Comparison of ENCODE assay signal across 30 cellular contexts in the genomic region with DNA sequence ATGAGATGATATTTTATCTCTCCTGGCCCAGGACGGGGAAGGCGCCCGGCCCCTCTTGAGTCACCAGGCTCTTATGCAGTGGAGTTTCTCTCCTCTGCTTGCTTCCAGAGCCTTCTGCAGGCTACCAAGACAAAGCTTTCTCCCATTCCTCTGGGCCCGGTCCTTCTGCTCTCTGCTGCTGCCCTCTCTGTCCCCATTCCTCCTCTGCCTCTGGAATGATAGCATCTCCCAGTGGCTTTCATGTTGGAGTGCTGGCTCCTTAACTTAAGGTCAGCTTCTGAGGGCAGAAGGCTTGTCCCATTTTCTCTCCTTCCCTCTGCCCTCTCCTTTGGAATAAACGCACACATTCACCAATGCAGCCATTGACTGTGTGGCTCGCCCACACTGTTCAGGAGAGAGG.
DNase-seq lines count a peak whose midpoint lies in the region; ATAC-seq and TF ChIP-seq lines count a peak whose summit lies in the region.
"Had no signal": no experiment of that assay in that cellular context is flagged by ENCODE, and none has a peak within 500 bp of the region (broad histone marks: within the 10 kb centered on the region; RNA-seq: fewer than 3 reads in every experiment).

No MANE protein-coding gene starts in this region.

- H2BK15ac ChIP-seq in IMR-90 (ENCODE audit: low read depth, low read length) = peak overlapping the region; percentile 38; the same call in 1 of the 3 replicates

- H4K20me1 ChIP-seq in IMR-90 (ENCODE audit: insufficient read depth, low read length) = no peaks in the 10 kb centered on the region; the same call in 1 of the 2 replicates

- no peak overlapping the region for H3K18ac ChIP-seq in IMR-90 (ENCODE audit: low read depth, low read length)

- ATAC-seq in IMR-90 (ENCODE audit: low read depth) (no peak), HG03025 (IDR thresholded peaks at IDR 0.05; ENCODE audit: low FRiP score, unreplicated experiment) (no peak), left lobe of liver (no peak)
- ATAC-seq: activated CD4-positive, alpha-beta T cell treated with anti-CD3 and anti-CD28 coated beads for 36 hours; activated CD8-positive, alpha-beta T cell treated with anti-CD3 and anti-CD28 coated beads, Interleukin-2, amount 10 ng/mL, durations not matched to agents 7 days and 5 days; GM23338; left ventricle myocardium superior; naive thymus-derived CD8-positive, alpha-beta T cell; PC-3; psoas muscle; stimulated activated effector memory CD8-positive, alpha-beta T cell treated with anti-CD3 and anti-CD28 coated beads, Interleukin-12 subunit alpha, Interleukin-12 subunit beta, amount 100 ng/mL, for 72 hours had no signal

- WGBS in IMR-90 (ENCODE audit: extremely low coverage in 2 of 2, insufficient read length in 1 of 2), 2 experiments = 42% methylated on average over 2 of the region's 6 CpGs; no CpG with 5 or more reads in 1 of the 2 experiments
- 32 to 33% methylated on average over 3 to 5 of the region's 6 CpGs for whole genome bisulfite sequencing in mesodermal cell (ENCODE audit: insufficient coverage in 2 of 2), 2 experiments
- WGBS in suprapubic skin = 51% methylated on average over 6 of the region's 6 CpGs

- H3K27me3 ChIP-seq in IMR-90 (ENCODE audit: control insufficient read depth, insufficient read depth, low read length) (peaks cover 8% of the 10 kb centered on the region), suprapubic skin (no peaks in the 10 kb centered on the region)

- CTCF ChIA-PET in IMR-90 (lab: Yijun Ruan, JAX) = interaction anchor here (0.6 to 2.3 kb wide), 3 partner anchors 87 to 176 kb away, joined by 3 to 10 read pairs (median 3); a partner anchor contains a TSS

- in situ Hi-C loops in IMR-90 (cut with MboI; ENCODE audit: low sequenced_read_pairs) = no loop called here

- H2AFZ ChIP-seq in IMR-90 (replicated peaks; ENCODE audit: low read length, poor library complexity) = peak overlapping the region; percentile 62
- H2AFZ ChIP-seq: GM23338 had no signal

- H3K27ac ChIP-seq in IMR-90 (ENCODE audit: insufficient read depth, low read length) (no peak overlapping the region), coronary artery (no peak overlapping the region), mesodermal cell (ENCODE audit: low read depth, low read length, severe bottlenecking) (peak overlapping the region; percentile 64), suprapubic skin (peak overlapping the region; percentile 32)
- H3K27ac ChIP-seq: HL-60, psoas muscle, VCaP had no signal

- POLR2A ChIA-PET in IMR-90 (lab: Charles Lee; ENCODE audit: unreplicated experiment) = no interaction called here

- peak overlapping the region in 1 of 2 experiments; percentile 5; a peak in 1 of 4 replicates for H4K8ac ChIP-seq in IMR-90 (ENCODE audit: low read depth in 2 of 2, low read length in 2 of 2)

- TF ChIP-seq POLR2A in IMR-90 (IDR thresholded peaks at IDR 0.05; ENCODE audit: low read depth, low read length) (no peak), suprapubic skin (IDR thresholded peaks at IDR 0.05) (no peak)

- no peak overlapping the region for H2BK5ac ChIP-seq in IMR-90 (ENCODE audit: low read depth, low read length, poor library complexity, severe bottlenecking)

- H4K5ac ChIP-seq in IMR-90 (ENCODE audit: low read depth, low read length) = no peak overlapping the region

- H2AK9ac ChIP-seq in IMR-90 (replicated peaks; ENCODE audit: low read depth, low read length, poor library complexity) = peak overlapping the region; percentile 7

- H3K14ac ChIP-seq in IMR-90 (replicated peaks; ENCODE audit: low read depth, low read length) = peak overlapping the region; percentile 44; the same call in 1 of the 2 replicates

- TF ChIP-seq RAD21 in IMR-90 (IDR thresholded peaks at IDR 0.05; ENCODE audit: low read length) = no peak

- H3K23ac ChIP-seq in IMR-90 (ENCODE audit: low read depth, low read length) = no peak overlapping the region

- 0 out of 2 replicates have a peak overlapping the region, but pooled peaks have one; percentile 10 for H3K4ac ChIP-seq in IMR-90 (ENCODE audit: low read depth, low read length)

- no peak overlapping the region for H2BK20ac ChIP-seq in IMR-90 (ENCODE audit: low read depth, low read length)

- intact Hi-C loops in IMR-90 (cut with micrococcal nuclease) = no loop called here

- peak overlapping the region; percentile 23; the same call in 1 of the 2 replicates for H4K91ac ChIP-seq in IMR-90 (ENCODE audit: insufficient read depth, low read depth, low read length)

- no peak for TF ChIP-seq EP300 in suprapubic skin (IDR thresholded peaks at IDR 0.05)

- no peak overlapping the region for H3K9ac ChIP-seq in IMR-90 (ENCODE audit: low read depth, low read length)

- H3K4me3 ChIP-seq in IMR-90 (ENCODE audit: insufficient read depth, low read depth, low read length) (no peak overlapping the region), coronary artery (no peak overlapping the region), mesodermal cell (ENCODE audit: extremely low read depth, insufficient read depth, low read length, poor library complexity, severe bottlenecking) (no peak overlapping the region), suprapubic skin (no peak overlapping the region)
- H3K4me3 ChIP-seq: GM23338, psoas muscle had no signal

- TF ChIP-seq CTCF in IMR-90 (conservative IDR thresholded peaks at IDR 0.05; ENCODE audit: low read depth, low read length) (no peak), coronary artery (IDR thresholded peaks at IDR 0.05) (no peak), suprapubic skin (IDR thresholded peaks at IDR 0.05) (no peak)

- no peaks in the 10 kb centered on the region for H3K79me1 ChIP-seq in IMR-90 (ENCODE audit: low read depth in 1 of 2, low read length in 2 of 2)

- dilution Hi-C loops in IMR-90 (cut with HindIII; ENCODE audit: low sequenced_read_pairs, unreplicated experiment) = no loop called here

- H2BK120ac ChIP-seq in IMR-90 (ENCODE audit: low read depth, low read length) = peak overlapping the region; percentile 42; the same call in 1 of the 2 replicates

- H3K9me1 ChIP-seq in IMR-90 (ENCODE audit: insufficient read depth, low read length) = peaks cover 19% of the 10 kb centered on the region

- no peak overlapping the region for H3K4me2 ChIP-seq in IMR-90 (ENCODE audit: low read depth, low read length)
- H3K4me2 ChIP-seq: GM23338 had no signal

- DNase-seq in IMR-90 = no peak
- DNase-seq in coronary artery (ENCODE audit: low spot score) = peak; percentile 31
- DNase-seq in suprapubic skin (ENCODE audit: low spot score in 2 of 2) = peak in 1 of 2 donors; percentile 49
- DNase-seq in activated T-cell treated with anti-CD3 and anti-CD28 coated beads for 4 hours = no peak
- no peak for DNase-seq in left lobe of liver (ENCODE audit: low spot score)
- no peak for DNase-seq in NCI-H510A treated with DMSO at 0.1 percent for 48 hours (lab: John Stamatoyannopoulos, UW)
- DNase-seq: activated CD4-positive, alpha-beta T cell treated with anti-CD3 and anti-CD28 coated beads for 36 hours; activated CD8-positive, alpha-beta T cell treated with anti-CD3 and anti-CD28 coated beads, Interleukin-2, amount 10 ng/mL, durations not matched to agents 7 days and 5 days; activated naive CD4-positive, alpha-beta T cell treated with anti-CD3 and anti-CD28 coated beads, Interleukin-2, amount 50 U/mL, for 16 hours; amniotic stem cell; DMS79 treated with DMSO at 0.1 percent for 48 hours; effector CD4-positive, alpha-beta T cell; immature natural killer cell; left ventricle myocardium superior; naive thymus-derived CD8-positive, alpha-beta T cell; NCI-H1417 treated with DMSO at 0.1 percent for 48 hours; NCI-H2081; NCI-H2227 treated with DMSO at 0.1 percent for 48 hours; occipital lobe; PC-3; psoas muscle; SHP77; substantia nigra; T-helper 9 cell had no signal

- H3K4me1 ChIP-seq in IMR-90 (ENCODE audit: control insufficient read depth, insufficient read depth, low read length) = peaks cover 9% of the 10 kb centered on the region
- peaks cover 29% of the 10 kb centered on the region for H3K4me1 ChIP-seq in mesodermal cell (ENCODE audit: control insufficient read depth, insufficient read depth, low read length, poor library complexity, severe bottlenecking)
- H3K4me1 ChIP-seq in suprapubic skin = peaks cover 42% of the 10 kb centered on the region
- H3K4me1 ChIP-seq: psoas muscle had no signal

- H3K36me3 ChIP-seq in IMR-90 (ENCODE audit: control insufficient read depth, insufficient read depth, low read length) (no peaks in the 10 kb centered on the region), mesodermal cell (ENCODE audit: control insufficient read depth, insufficient read depth, low read length) (no peaks in the 10 kb centered on the region), suprapubic skin (no peaks in the 10 kb centered on the region)

- no peak overlapping the region for H3K56ac ChIP-seq in IMR-90 (ENCODE audit: extremely low read depth, insufficient read depth, low read length)

- no TSS peak for BruUV-seq in IMR-90 (replicated peaks; lab: Mats Ljungman, UMichigan)

- peak overlapping the region; percentile 14; the same call in 1 of the 2 replicates for H2AK5ac ChIP-seq in IMR-90 (ENCODE audit: low read depth, low read length)

- H3K9me3 ChIP-seq in IMR-90 (ENCODE audit: control insufficient read depth, insufficient read depth, low read length) (no peaks in the 10 kb centered on the region), mesodermal cell (ENCODE audit: control insufficient read depth, low read length) (no peaks in the 10 kb centered on the region), suprapubic skin (no peaks in the 10 kb centered on the region)
- H3K9me3 ChIP-seq: psoas muscle had no signal

TF ChIP-seq in IMR-90, 13 proteins besides CTCF, POLR2A, EP300 and RAD21 (continues in another document):
- TF ChIP-seq, protein P1, sequence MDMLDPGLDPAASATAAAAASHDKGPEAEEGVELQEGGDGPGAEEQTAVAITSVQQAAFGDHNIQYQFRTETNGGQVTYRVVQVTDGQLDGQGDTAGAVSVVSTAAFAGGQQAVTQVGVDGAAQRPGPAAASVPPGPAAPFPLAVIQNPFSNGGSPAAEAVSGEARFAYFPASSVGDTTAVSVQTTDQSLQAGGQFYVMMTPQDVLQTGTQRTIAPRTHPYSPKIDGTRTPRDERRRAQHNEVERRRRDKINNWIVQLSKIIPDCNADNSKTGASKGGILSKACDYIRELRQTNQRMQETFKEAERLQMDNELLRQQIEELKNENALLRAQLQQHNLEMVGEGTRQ (IDR thresholded peaks at IDR 0.05; ENCODE audit: low read depth, low read length) = no peak
- TF ChIP-seq FOS (IDR thresholded peaks at IDR 0.05; ENCODE audit: low read depth, low read length) = no peak
- TF ChIP-seq RFX5 (IDR thresholded peaks at IDR 0.05; ENCODE audit: low read depth, low read length) = no peak
- no peak for TF ChIP-seq NFE2L2 (IDR thresholded peaks at IDR 0.05; ENCODE audit: low read depth, low read length)
- TF ChIP-seq, protein P2, sequence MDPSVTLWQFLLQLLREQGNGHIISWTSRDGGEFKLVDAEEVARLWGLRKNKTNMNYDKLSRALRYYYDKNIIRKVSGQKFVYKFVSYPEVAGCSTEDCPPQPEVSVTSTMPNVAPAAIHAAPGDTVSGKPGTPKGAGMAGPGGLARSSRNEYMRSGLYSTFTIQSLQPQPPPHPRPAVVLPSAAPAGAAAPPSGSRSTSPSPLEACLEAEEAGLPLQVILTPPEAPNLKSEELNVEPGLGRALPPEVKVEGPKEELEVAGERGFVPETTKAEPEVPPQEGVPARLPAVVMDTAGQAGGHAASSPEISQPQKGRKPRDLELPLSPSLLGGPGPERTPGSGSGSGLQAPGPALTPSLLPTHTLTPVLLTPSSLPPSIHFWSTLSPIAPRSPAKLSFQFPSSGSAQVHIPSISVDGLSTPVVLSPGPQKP (IDR thresholded peaks at IDR 0.05; ENCODE audit: borderline replicate concordance, low read depth, low read length) = no peak

Comparison
In these comparisons a context has a peak if more than half of its experiments do, and no peak if none do; other contexts are left out.
1. H3K27ac ChIP-seq: peak in mesodermal cell (single experiment) and suprapubic skin (single experiment); none in IMR-90 (single experiment) and coronary artery (0 of 2).